Comparison of ENCODE assay signal across 29 cellular contexts in the genomic region with DNA sequence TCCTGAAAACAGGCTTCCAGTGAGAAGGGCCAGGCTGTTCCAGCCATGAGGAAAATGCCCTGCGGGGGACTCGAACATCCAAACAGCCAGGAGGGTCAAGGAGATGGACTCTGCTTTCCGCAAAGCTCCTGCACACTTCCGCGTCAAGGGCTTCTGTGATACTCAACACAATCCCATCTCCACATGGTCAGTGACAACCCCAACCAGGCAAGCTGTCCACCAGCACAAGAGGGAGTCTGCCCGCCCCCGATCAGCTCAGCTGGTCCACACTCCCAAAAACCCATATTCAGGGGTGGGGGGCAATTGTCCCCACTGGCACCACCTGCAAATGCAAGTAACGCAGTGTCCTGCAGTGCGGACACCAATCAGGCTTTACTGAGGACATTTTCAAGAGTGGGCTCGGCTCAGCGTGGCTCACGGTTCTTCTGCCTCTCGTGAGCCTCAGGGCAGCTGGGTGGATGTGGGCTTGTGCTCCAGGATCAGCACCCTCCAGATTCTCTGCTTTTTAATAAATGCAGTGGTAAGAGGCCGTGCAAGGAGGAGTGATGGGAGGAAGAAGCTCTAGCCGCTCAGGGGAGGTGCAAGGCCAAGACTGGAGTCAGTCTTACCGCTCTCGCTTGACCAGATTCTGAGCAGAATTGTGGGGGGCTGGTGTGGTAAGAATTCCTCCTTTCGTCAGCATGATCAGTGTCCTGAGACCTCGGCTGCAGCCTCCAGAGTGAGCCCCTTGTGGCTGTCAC. TPM values are rescaled to one million over a fixed set of nuclear protein-coding genes. Genes with fewer than 3 reads are reported as not detected.
"Had no signal": no experiment of that assay in that cellular context is flagged by ENCODE, and none has a peak within 500 bp of the region (broad histone marks: within the 10 kb centered on the region; RNA-seq: fewer than 3 reads in every experiment).

No MANE protein-coding gene starts in this region.

- DNase-seq: activated CD4-positive, alpha-beta T cell treated with anti-CD3 and anti-CD28 coated beads, Interleukin-2, amount 10 ng/mL, durations not matched to agents 24 days and 14 days; activated CD4-positive, alpha-beta T cell treated with anti-CD3 and anti-CD28 coated beads, Interleukin-2, amount 50 U/mL, for 4 hours; activated CD8-positive, alpha-beta T cell treated with anti-CD3 and anti-CD28 coated beads for 36 hours; activated gamma-delta T cell; activated naive CD4-positive, alpha-beta T cell treated with Interleukin-2 at 50 U/mL for 16 hours; activated naive CD8-positive, alpha-beta T cell treated with anti-CD3 and anti-CD28 coated beads, Interleukin-2, amount 50 U/mL, for 24 hours; activated T-cell treated with anti-CD3 and anti-CD28 coated beads, Interleukin-2, amount 50 U/mL, for 24 hours; anterior cingulate cortex; Karpas-422; NCI-H1105; NCI-H1436; NCI-H1694 treated with DMSO at 0.1 percent for 48 hours; NCI-H2029; NCI-H345; NCI-H524 treated with DMSO at 0.1 percent for 48 hours; SHP77 treated with DMSO at 0.1 percent for 48 hours; SK-N-SH had no signal

- ATAC-seq: activated CD8-positive, alpha-beta T cell treated with anti-CD3 and anti-CD28 coated beads for 36 hours; activated naive CD8-positive, alpha-beta T cell treated with anti-CD3 and anti-CD28 coated beads, Interleukin-2, amount 50 U/mL, for 24 hours; Panc1 had no signal

- H3K27ac Mint-ChIP-seq: activated CD4-positive, alpha-beta T cell treated with anti-CD3 and anti-CD28 coated beads, Interleukin-2, amount 10 ng/mL, durations not matched to agents 24 days and 14 days; activated CD8-positive, alpha-beta T cell treated with anti-CD3 and anti-CD28 coated beads for 36 hours; activated naive CD8-positive, alpha-beta T cell; activated naive CD8-positive, alpha-beta T cell treated with anti-CD3 and anti-CD28 coated beads, Interleukin-2, amount 50 U/mL, for 24 hours; activated T-cell treated with anti-CD3 and anti-CD28 coated beads, Interleukin-2, amount 50 U/mL, for 24 hours; activated T-helper 2 cell treated with anti-CD3 and anti-CD28 coated beads, Interferon-gamma antibody, Interleukin-2, Interleukin-4, amounts not matched to agents 10 μg/mL and 5 μg/mL and 100 μg/mL, durations not matched to agents 14 hours and 24 hours and 36 hours; T-helper 1 cell treated with Interleukin-12 subunit alpha and Interleukin-12 subunit beta and Interleukin-4 antibody, amounts not matched to agents 30 μg/mL and 1 μg/mL, for 36 hours; T-helper 2 cell treated with Interferon-gamma antibody and Interleukin-4, amounts not matched to agents 5 μg/mL and 100 μg/mL, for 36 hours had no signal

- H3K36me3 Mint-ChIP-seq: activated naive CD8-positive, alpha-beta T cell had no signal

- FAIRE-seq: TTC549 had no signal

- H3K9me3 ChIP-seq: SJSA1, SK-N-SH had no signal

- H3K4me1 Mint-ChIP-seq: activated naive CD8-positive, alpha-beta T cell treated with anti-CD3 and anti-CD28 coated beads, Interleukin-2, amount 50 U/mL, for 24 hours had no signal

- H3K27me3 ChIP-seq: cardiac muscle cell, SJSA1 had no signal

- H3K27ac ChIP-seq: cardiac muscle cell, SJSA1 had no signal

- H3K4me3 Mint-ChIP-seq: activated CD4-positive, alpha-beta T cell treated with anti-CD3 and anti-CD28 coated beads, Interleukin-2, amount 10 ng/mL, durations not matched to agents 24 days and 14 days; activated CD8-positive, alpha-beta T cell treated with anti-CD3 and anti-CD28 coated beads for 36 hours; activated naive CD8-positive, alpha-beta T cell; activated naive CD8-positive, alpha-beta T cell treated with anti-CD3 and anti-CD28 coated beads, Interleukin-2, amount 50 U/mL, for 24 hours; activated T-cell treated with anti-CD3 and anti-CD28 coated beads, Interleukin-2, amount 50 U/mL, for 24 hours; T-helper 1 cell treated with Interleukin-12 subunit alpha and Interleukin-12 subunit beta and Interleukin-4 antibody, amounts not matched to agents 30 μg/mL and 1 μg/mL, for 36 hours; T-helper 2 cell treated with Interferon-gamma antibody and Interleukin-4, amounts not matched to agents 5 μg/mL and 100 μg/mL, for 36 hours had no signal

- H3K4me3 ChIP-seq: cardiac muscle cell, SJSA1 had no signal

- H3K9me3 Mint-ChIP-seq: activated CD4-positive, alpha-beta T cell treated with anti-CD3 and anti-CD28 coated beads, Interleukin-2, amount 10 ng/mL, durations not matched to agents 24 days and 14 days; activated CD8-positive, alpha-beta T cell treated with anti-CD3 and anti-CD28 coated beads for 36 hours; activated naive CD8-positive, alpha-beta T cell treated with anti-CD3 and anti-CD28 coated beads, Interleukin-2, amount 50 U/mL, for 24 hours; activated T-cell treated with anti-CD3 and anti-CD28 coated beads, Interleukin-2, amount 50 U/mL, for 24 hours; T-helper 1 cell treated with Interleukin-12 subunit alpha and Interleukin-12 subunit beta and Interleukin-4 antibody, amounts not matched to agents 30 μg/mL and 1 μg/mL, for 36 hours; T-helper 2 cell treated with Interferon-gamma antibody and Interleukin-4, amounts not matched to agents 5 μg/mL and 100 μg/mL, for 36 hours had no signal

- H3K36me3 ChIP-seq: cardiac muscle cell, SJSA1 had no signal

RNA-seq across cellular contexts. Expression of a gene that starts 19.5 kb away (rescaled TPM):
- total RNA-seq: activated CD4-positive, alpha-beta T cell treated with anti-CD3 and anti-CD28 coated beads, Interleukin-2, amount 10 ng/mL, durations not matched to agents 24 days and 14 days; activated CD8-positive, alpha-beta memory T cell treated with anti-CD3 and anti-CD28 coated beads for 36 hours; activated CD8-positive, alpha-beta T cell treated with anti-CD3 and anti-CD28 coated beads for 36 hours; activated T-helper 2 cell treated with anti-CD3 and anti-CD28 coated beads, Interferon-gamma antibody, Interleukin-2, Interleukin-4, amounts not matched to agents 10 μg/mL and 5 μg/mL and 100 μg/mL, durations not matched to agents 14 hours and 24 hours and 36 hours; cardiac muscle cell; MCF 10A; NCI-H460; RPMI7951; SJSA1 had no signal
- polyA plus RNA-seq: cardiac muscle cell, SK-N-SH had no signal
